ENCODE assay signal across 18 cellular contexts in the genomic region with DNA sequence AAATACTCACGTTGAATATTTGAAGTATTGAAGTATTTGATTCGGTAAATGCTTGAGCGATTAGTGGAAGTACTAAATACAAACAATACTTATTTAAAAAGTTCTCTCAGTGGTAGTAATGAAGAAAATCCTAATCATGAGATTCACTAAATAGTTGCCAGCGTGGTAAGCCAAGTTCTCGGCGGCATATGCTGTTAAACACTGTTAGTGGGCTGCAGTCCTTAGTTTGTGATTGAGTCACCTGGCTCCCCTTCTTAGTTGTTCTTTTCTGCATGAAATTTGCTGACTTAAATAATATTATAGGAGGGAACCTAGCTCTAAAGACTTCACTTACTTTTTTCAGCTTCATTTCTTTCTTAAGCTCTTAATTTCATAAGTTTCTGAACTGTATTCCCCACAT. TPM values are rescaled to one million over a fixed set of nuclear protein-coding genes. Genes with fewer than 3 reads are reported as not detected.
DNase-seq lines count a peak whose midpoint lies in the region; ATAC-seq and TF ChIP-seq lines count a peak whose summit lies in the region.
"Had no signal": no experiment of that assay in that cellular context is flagged by ENCODE, and none has a peak within 500 bp of the region (broad histone marks: within the 10 kb centered on the region; RNA-seq: fewer than 3 reads in every experiment).

No MANE protein-coding gene starts in this region.

- no peak overlapping the region for H3K27ac Mint-ChIP-seq in GM23338
- peak overlapping the region in 3 of 5 experiments; percentile 17 to 53 (median 40) for H3K27ac Mint-ChIP-seq in brain
- peak overlapping the region; percentile 56 to 74 for H3K27ac Mint-ChIP-seq in natural killer cell treated with Interleukin-12 subunit alpha and Interleukin-12 subunit beta and Interleukin-15 and Interleukin-18, amount 100 ng/mL, for 72 hours

- H3K27me3 ChIP-seq in BLaER1 treated with 17β-estradiol and CSF1 and Interleukin-3, amounts not matched to agents 10 nM and 100 nM = no peaks in the 10 kb centered on the region
- H3K27me3 ChIP-seq in GM23338 (ENCODE audit: insufficient read depth) = no peaks in the 10 kb centered on the region
- H3K27me3 ChIP-seq: Peyer's patch had no signal

- no peaks in the 10 kb centered on the region for H3K9me2 ChIP-seq in GM23338 (ENCODE audit: insufficient read depth)

- TF ChIP-seq CTCF in GM23338 (conservative IDR thresholded peaks at IDR 0.05; ENCODE audit: low read depth in 2 of 2) = no peak
- TF ChIP-seq CTCF in brain (conservative IDR thresholded peaks at IDR 0.05) = no peak

- no peaks in the 10 kb centered on the region for H3K27me3 Mint-ChIP-seq in GM23338 (ENCODE audit: insufficient read depth, low read depth, poor library complexity)
- no peaks in the 10 kb centered on the region for H3K27me3 Mint-ChIP-seq in brain
- H3K27me3 Mint-ChIP-seq in natural killer cell treated with Interleukin-12 subunit alpha and Interleukin-12 subunit beta and Interleukin-15 and Interleukin-18, amount 100 ng/mL, for 72 hours = no peaks in the 10 kb centered on the region
- H3K27me3 Mint-ChIP-seq: IgD-negative memory B cell had no signal

- no peak overlapping the region for H3K4me3 ChIP-seq in BLaER1 treated with 17β-estradiol and CSF1 and Interleukin-3, amounts not matched to agents 10 nM and 100 nM
- no peak overlapping the region for H3K4me3 ChIP-seq in GM23338
- H3K4me3 ChIP-seq: HAP-1, Peyer's patch had no signal

- ATAC-seq in GM23338 = no peak
- ATAC-seq in natural killer cell treated with Interleukin-12 subunit alpha and Interleukin-12 subunit beta and Interleukin-15 and Interleukin-18, amount 100 ng/mL, for 72 hours = peak in 1 of 2 donors; percentile 54

- H3K4me3 Mint-ChIP-seq in GM23338 (no peak overlapping the region), brain (peak overlapping the region in 1 of 5 experiments; percentile 60)
- peak overlapping the region; percentile 28 for H3K4me3 Mint-ChIP-seq in natural killer cell treated with Interleukin-12 subunit alpha and Interleukin-12 subunit beta and Interleukin-15 and Interleukin-18, amount 100 ng/mL, for 72 hours

- no peak overlapping the region for H3K9ac ChIP-seq in BLaER1 treated with 17β-estradiol and CSF1 and Interleukin-3, amounts not matched to agents 10 nM and 100 nM

- no peak overlapping the region for H2AFZ ChIP-seq in GM23338

- H4K20me1 ChIP-seq in BLaER1 treated with 17β-estradiol and CSF1 and Interleukin-3, amounts not matched to agents 10 nM and 100 nM = peaks cover 0 to 99% (median 83%) of the 10 kb centered on the region in 11 experiments; a peak in 13 of 22 replicates
- no peaks in the 10 kb centered on the region; the same call in 1 of the 2 replicates for H4K20me1 ChIP-seq in GM23338 (replicated peaks; ENCODE audit: insufficient read depth)

- peaks cover 0 to under 1% (median 0%) of the 10 kb centered on the region in 11 experiments; a peak in 2 of 22 replicates for H3K9me3 ChIP-seq in BLaER1 treated with 17β-estradiol and CSF1 and Interleukin-3, amounts not matched to agents 10 nM and 100 nM (replicated peaks in 1 of 11)
- H3K9me3 ChIP-seq: HAP-1, Peyer's patch had no signal

- no peaks in the 10 kb centered on the region for H3K9me3 Mint-ChIP-seq in GM23338
- no peaks in the 10 kb centered on the region for H3K9me3 Mint-ChIP-seq in brain
- no peaks in the 10 kb centered on the region for H3K9me3 Mint-ChIP-seq in natural killer cell treated with Interleukin-12 subunit alpha and Interleukin-12 subunit beta and Interleukin-15 and Interleukin-18, amount 100 ng/mL, for 72 hours
- H3K9me3 Mint-ChIP-seq: IgD-negative memory B cell had no signal

- H3K4me1 ChIP-seq in BLaER1 treated with 17β-estradiol and CSF1 and Interleukin-3, amounts not matched to agents 10 nM and 100 nM = peaks cover 26 to 59% (median 39%) of the 10 kb centered on the region in 10 experiments
- H3K4me1 ChIP-seq in GM23338 (ENCODE audit: insufficient read depth) = peaks cover 29% of the 10 kb centered on the region

- H3K27ac ChIP-seq in BLaER1 treated with 17β-estradiol and CSF1 and Interleukin-3, amounts not matched to agents 10 nM and 100 nM = no peak overlapping the region
- no peak overlapping the region for H3K27ac ChIP-seq in GM23338 (ENCODE audit: low read depth)
- H3K27ac ChIP-seq: C4-2B, Peyer's patch had no signal

- H3K36me3 Mint-ChIP-seq in GM23338 (ENCODE audit: low read depth) (no peaks in the 10 kb centered on the region), brain (peaks cover under 1% of the 10 kb centered on the region)
- H3K36me3 Mint-ChIP-seq in natural killer cell treated with Interleukin-12 subunit alpha and Interleukin-12 subunit beta and Interleukin-15 and Interleukin-18, amount 100 ng/mL, for 72 hours = no peaks in the 10 kb centered on the region

- DNase-seq in GM23338 (ENCODE audit: low spot score) (no peak), ecto neural progenitor cell (ENCODE audit: low spot score) (no peak), KG1 (lab: John Stamatoyannopoulos, UW) (no peak), NCI-H146 (lab: John Stamatoyannopoulos, UW) (no peak)
- DNase-seq in natural killer cell treated with Interleukin-12 subunit alpha and Interleukin-12 subunit beta and Interleukin-15 and Interleukin-18, amount 100 ng/mL, for 72 hours (ENCODE audit: low spot score) = no peak
- DNase-seq: COR-L47, DMS 273 treated with DMSO at 0.1 percent for 48 hours, DND-41, NCI-H1092 treated with DMSO at 0.1 percent for 48 hours, NCI-H2081, NCI-H2171 treated with DMSO at 0.1 percent for 48 hours, NCI-H526 treated with DMSO at 0.1 percent for 48 hours, Peyer's patch had no signal

- peaks cover 0 to 25% (median 10%) of the 10 kb centered on the region in 11 experiments; a peak in 11 of 22 replicates for H3K36me3 ChIP-seq in BLaER1 treated with 17β-estradiol and CSF1 and Interleukin-3, amounts not matched to agents 10 nM and 100 nM
- H3K36me3 ChIP-seq in GM23338 (ENCODE audit: insufficient read depth) = no peaks in the 10 kb centered on the region
- H3K36me3 ChIP-seq: HAP-1, Peyer's patch had no signal

- peak overlapping the region in 9 of 11 experiments; percentile 18 to 69 (median 44); a peak in 12 of 22 replicates for H3K4me2 ChIP-seq in BLaER1 treated with 17β-estradiol and CSF1 and Interleukin-3, amounts not matched to agents 10 nM and 100 nM
- H3K4me2 ChIP-seq in GM23338 = peak overlapping the region; percentile 27; the same call in 1 of the 2 replicates

- H3K4me1 Mint-ChIP-seq in GM23338 (peaks cover 30% of the 10 kb centered on the region), brain (peaks cover 76% of the 10 kb centered on the region)
- H3K4me1 Mint-ChIP-seq in natural killer cell treated with Interleukin-12 subunit alpha and Interleukin-12 subunit beta and Interleukin-15 and Interleukin-18, amount 100 ng/mL, for 72 hours (ENCODE audit: low read depth in 2 of 2) = peaks cover 47 to 81% of the 10 kb centered on the region in 2 donors

- H3K79me2 ChIP-seq in GM23338 (replicated peaks; ENCODE audit: insufficient read depth) = peaks cover 18% of the 10 kb centered on the region

- H3F3A ChIP-seq in GM23338 (replicated peaks; ENCODE audit: low read depth) = no peaks in the 10 kb centered on the region

TF ChIP-seq in GM23338, 12 proteins besides CTCF, POLR2A, EP300 and RAD21:
- TF ChIP-seq ZNF331 (CRISPR knock-in tag; IDR thresholded peaks at IDR 0.05; ENCODE audit: low read depth) = no peak

RNA-seq across cellular contexts. Expression of a gene that starts 51.4 kb away (rescaled TPM):
- 13.1 and 15.1 TPM in 2 replicates for total RNA-seq in GM23338 (2014; rRNA removed; shearing (Covaris generic))
- polyA plus RNA-seq in GM23338 (2016; fragmentation: Nextera tagmentation; extraction: Ambion mirVana) (17.4 and 17.8 TPM in 2 replicates), brain (ENCODE audit: insufficient read depth, low read depth, low replicate concordance) (11.6 TPM)
- 10 to 100 TPM; 55.5 to 57.9 TPM for total RNA-seq in natural killer cell treated with Interleukin-12 subunit alpha and Interleukin-12 subunit beta and Interleukin-15 and Interleukin-18, amount 100 ng/mL, for 72 hours
